In the genomic region with DNA sequence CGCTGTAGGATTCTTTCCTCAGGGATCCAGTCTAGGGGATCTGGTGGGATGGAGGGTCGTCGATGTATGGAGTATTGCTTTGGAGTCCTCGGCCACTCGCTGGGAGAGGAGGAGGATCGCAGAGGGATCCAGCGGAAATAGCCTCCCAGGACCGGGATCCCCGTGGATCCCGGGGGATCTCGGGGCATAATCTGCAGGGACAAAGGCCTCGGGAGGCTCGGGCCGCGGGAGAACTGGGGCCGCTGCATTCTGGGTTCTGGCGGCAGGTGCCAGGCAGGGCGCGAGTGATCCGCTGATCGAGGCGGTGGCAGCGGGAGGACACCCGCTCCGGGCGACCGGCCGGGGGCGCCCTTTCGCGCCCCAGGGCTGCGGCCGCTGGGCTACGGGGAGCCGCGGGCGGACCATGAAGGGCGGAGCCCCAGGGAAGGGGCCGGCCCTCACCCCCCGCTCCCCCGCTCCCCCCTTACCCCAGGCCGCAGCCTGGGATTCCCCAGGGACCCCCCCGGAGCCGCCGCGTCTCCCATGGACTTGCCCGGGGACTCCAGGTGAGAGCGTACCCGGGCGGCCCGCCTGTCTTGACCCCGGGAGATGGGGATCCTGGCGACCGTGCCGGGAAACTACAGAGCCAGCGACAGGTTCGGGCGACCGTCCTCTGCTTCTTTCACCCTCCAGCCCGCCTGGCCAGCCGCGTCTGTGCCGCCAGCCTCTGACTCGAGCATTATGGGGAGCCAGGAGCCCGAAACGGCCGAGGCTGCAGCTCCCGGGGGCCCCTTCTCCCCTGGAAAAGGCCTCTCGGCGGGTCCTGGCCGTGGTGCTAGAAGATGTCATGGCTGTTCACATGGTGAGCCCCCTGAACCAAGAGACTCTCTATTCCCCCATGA, we compare ENCODE assay signal across 8 cellular contexts. TPM values are rescaled to one million over a fixed set of nuclear protein-coding genes. Genes with fewer than 3 reads are reported as not detected.
DNase-seq lines count a peak whose midpoint lies in the region; ATAC-seq and TF ChIP-seq lines count a peak whose summit lies in the region.

No MANE protein-coding gene starts in this region.

- H3K27me3 Mint-ChIP-seq in activated T-cell treated with anti-CD3 and anti-CD28 coated beads, Interleukin-2, amount 50 U/mL, for 24 hours = no peaks in the 10 kb centered on the region
- H3K27me3 Mint-ChIP-seq in stimulated activated naive B cell treated with anti-CD40 and anti-IgM and Interleukin-4, amounts not matched to agents 10 μg/mL and 1 μg/mL and 100 μg/mL, for 72 hours = no peaks in the 10 kb centered on the region

- H3K4me2 ChIP-seq in BLaER1 treated with 17β-estradiol and CSF1 and Interleukin-3, amounts not matched to agents 10 nM and 100 nM = peak overlapping the region; percentile 80 to 100 (median 97)
- peak overlapping the region; percentile 97 for H3K4me2 ChIP-seq in OCI-LY1 (ENCODE audit: low read length)

- no peaks in the 10 kb centered on the region for H3K9me3 Mint-ChIP-seq in activated T-cell treated with anti-CD3 and anti-CD28 coated beads, Interleukin-2, amount 50 U/mL, for 24 hours
- H3K9me3 Mint-ChIP-seq in stimulated activated naive B cell treated with anti-CD40 and anti-IgM and Interleukin-4, amounts not matched to agents 10 μg/mL and 1 μg/mL and 100 μg/mL, for 72 hours = no peaks in the 10 kb centered on the region

- H4K20me1 ChIP-seq in BLaER1 treated with 17β-estradiol and CSF1 and Interleukin-3, amounts not matched to agents 10 nM and 100 nM = peaks cover 0 to 18% (median 0%) of the 10 kb centered on the region in 11 experiments; a peak in 2 of 22 replicates
- H4K20me1 ChIP-seq in OCI-LY1 (ENCODE audit: insufficient read depth, low read length) = no peaks in the 10 kb centered on the region

- ATAC-seq in HG03460 (IDR thresholded peaks at IDR 0.05; ENCODE audit: unreplicated experiment) (peak; percentile 39), esophagus mucosa (peak; percentile 51)
- ATAC-seq in stimulated activated naive B cell treated with anti-CD40 and anti-IgM and Interleukin-4, amounts not matched to agents 10 μg/mL and 1 μg/mL and 100 μg/mL, for 72 hours (replicated peaks) = peak; percentile 70 to 76

- H3F3A ChIP-seq in OCI-LY1 (ENCODE audit: insufficient read depth, low read length) = no peaks in the 10 kb centered on the region

- no peak overlapping the region for H2AFZ ChIP-seq in OCI-LY1 (ENCODE audit: low read length)

- peak overlapping the region; percentile 79 to 91 (median 85) for H3K9ac ChIP-seq in BLaER1 treated with 17β-estradiol and CSF1 and Interleukin-3, amounts not matched to agents 10 nM and 100 nM
- H3K9ac ChIP-seq in OCI-LY1 (ENCODE audit: low read length) = peak overlapping the region; percentile 97

- no peaks in the 10 kb centered on the region for H3K27me3 ChIP-seq in BLaER1 treated with 17β-estradiol and CSF1 and Interleukin-3, amounts not matched to agents 10 nM and 100 nM
- no peaks in the 10 kb centered on the region for H3K27me3 ChIP-seq in OCI-LY1 (ENCODE audit: insufficient read depth, low read length)

- DNase-seq in activated T-cell treated with anti-CD3 and anti-CD28 coated beads, Interleukin-2, amount 50 U/mL, for 24 hours = peak; percentile 86
- peak; percentile 77 for DNase-seq in myocyte (ENCODE audit: low read depth)
- DNase-seq in stimulated activated naive B cell treated with anti-CD40 and anti-IgM and Interleukin-4, amounts not matched to agents 10 μg/mL and 1 μg/mL and 100 μg/mL, for 72 hours = peak; percentile 79

- peaks cover 59% of the 10 kb centered on the region for H3K36me3 Mint-ChIP-seq in activated T-cell treated with anti-CD3 and anti-CD28 coated beads, Interleukin-2, amount 50 U/mL, for 24 hours (ENCODE audit: low read depth)
- peaks cover 23 to 40% of the 10 kb centered on the region in 2 donors for H3K36me3 Mint-ChIP-seq in stimulated activated naive B cell treated with anti-CD40 and anti-IgM and Interleukin-4, amounts not matched to agents 10 μg/mL and 1 μg/mL and 100 μg/mL, for 72 hours

- H3K4me1 ChIP-seq in BLaER1 treated with 17β-estradiol and CSF1 and Interleukin-3, amounts not matched to agents 10 nM and 100 nM = peaks cover 33 to 47% (median 37%) of the 10 kb centered on the region in 10 experiments
- H3K4me1 ChIP-seq in OCI-LY1 (ENCODE audit: insufficient read depth, low read length, severe bottlenecking) = peaks cover 16% of the 10 kb centered on the region

- peak; percentile 74 for TF ChIP-seq CTCF in OCI-LY1 (IDR thresholded peaks at IDR 0.05; ENCODE audit: low read length)

- peak overlapping the region; percentile 98 for H3K27ac Mint-ChIP-seq in activated T-cell treated with anti-CD3 and anti-CD28 coated beads, Interleukin-2, amount 50 U/mL, for 24 hours
- H3K27ac Mint-ChIP-seq in stimulated activated naive B cell treated with anti-CD40 and anti-IgM and Interleukin-4, amounts not matched to agents 10 μg/mL and 1 μg/mL and 100 μg/mL, for 72 hours = peak overlapping the region; percentile 99

- TF ChIP-seq POLR2A in GM19099 (IDR thresholded peaks at IDR 0.05; ENCODE audit: extremely low read depth, insufficient read length, low read depth) = peak; percentile 42

- H3K27ac ChIP-seq in BLaER1 treated with 17β-estradiol and CSF1 and Interleukin-3, amounts not matched to agents 10 nM and 100 nM = peak overlapping the region; percentile 76 to 90 (median 84)
- H3K27ac ChIP-seq in OCI-LY1 (ENCODE audit: low read depth, low read length, poor library complexity, severe bottlenecking) = peak overlapping the region; percentile 89

- peak overlapping the region; percentile 96 for H3K4me3 Mint-ChIP-seq in activated T-cell treated with anti-CD3 and anti-CD28 coated beads, Interleukin-2, amount 50 U/mL, for 24 hours
- H3K4me3 Mint-ChIP-seq in stimulated activated naive B cell treated with anti-CD40 and anti-IgM and Interleukin-4, amounts not matched to agents 10 μg/mL and 1 μg/mL and 100 μg/mL, for 72 hours = peak overlapping the region; percentile 95 to 96

- no peaks in the 10 kb centered on the region for H3K79me2 ChIP-seq in OCI-LY1 (ENCODE audit: insufficient read depth, low read length)

- no peaks in the 10 kb centered on the region for H3K9me3 ChIP-seq in BLaER1 treated with 17β-estradiol and CSF1 and Interleukin-3, amounts not matched to agents 10 nM and 100 nM (replicated peaks in 1 of 11)
- H3K9me3 ChIP-seq in OCI-LY1 (ENCODE audit: low read length) = no peaks in the 10 kb centered on the region

- H3K4me3 ChIP-seq in BLaER1 treated with 17β-estradiol and CSF1 and Interleukin-3, amounts not matched to agents 10 nM and 100 nM = peak overlapping the region; percentile 76 to 98 (median 86)
- H3K4me3 ChIP-seq in OCI-LY1 (ENCODE audit: low read depth, low read length, poor library complexity, severe bottlenecking) = peak overlapping the region; percentile 86

- H3K9me2 ChIP-seq in OCI-LY1 (ENCODE audit: low read depth, low read length) = no peaks in the 10 kb centered on the region

- peaks cover 24 to 43% (median 37%) of the 10 kb centered on the region in 11 experiments for H3K36me3 ChIP-seq in BLaER1 treated with 17β-estradiol and CSF1 and Interleukin-3, amounts not matched to agents 10 nM and 100 nM
- H3K36me3 ChIP-seq in OCI-LY1 (ENCODE audit: insufficient read depth, low read length) = peaks cover 37% of the 10 kb centered on the region

- peaks cover 32% of the 10 kb centered on the region for H3K4me1 Mint-ChIP-seq in activated T-cell treated with anti-CD3 and anti-CD28 coated beads, Interleukin-2, amount 50 U/mL, for 24 hours (ENCODE audit: low read depth)
- peaks cover 25 to 32% of the 10 kb centered on the region in 2 donors for H3K4me1 Mint-ChIP-seq in stimulated activated naive B cell treated with anti-CD40 and anti-IgM and Interleukin-4, amounts not matched to agents 10 μg/mL and 1 μg/mL and 100 μg/mL, for 72 hours

RNA-seq across cellular contexts. Expression of a gene that starts 0.6 kb away (rescaled TPM):
- total RNA-seq in esophagus mucosa (27.0 TPM), myocyte (13.0 and 13.7 TPM in 2 replicates)
- 22.5 TPM for polyA plus RNA-seq in myocyte (2012)

RNA-seq across cellular contexts. Expression of a gene that starts 6.9 kb away (rescaled TPM):
- 42.4 TPM for total RNA-seq in esophagus mucosa
- total RNA-seq in myocyte = 24.6 and 25.1 TPM in 2 replicates
- 36.8 TPM for polyA plus RNA-seq in myocyte (2012)

RNA-seq across cellular contexts. Expression of a gene that starts 41.2 kb away (rescaled TPM):
- total RNA-seq in esophagus mucosa = 2.8 TPM
- 7.8 and 9.2 TPM in 2 replicates for total RNA-seq in myocyte
- 5.7 TPM for polyA plus RNA-seq in myocyte (2012)

RNA-seq across cellular contexts. Expression of a gene that starts 47.6 kb away (rescaled TPM):
- total RNA-seq in esophagus mucosa (29.5 TPM), myocyte (13.9 TPM in 2 replicates)
- 23.2 TPM for polyA plus RNA-seq in myocyte (2012)

Comparison
In these comparisons a context has a peak if more than half of its experiments do, and no peak if none do; other contexts are left out.
1. Peak in every context shown above with its lines: DNase-seq, ATAC-seq, H3K4me3 ChIP-seq and H3K27ac ChIP-seq.